18 cellular contexts compared by ENCODE assay signal in the genomic region with DNA sequence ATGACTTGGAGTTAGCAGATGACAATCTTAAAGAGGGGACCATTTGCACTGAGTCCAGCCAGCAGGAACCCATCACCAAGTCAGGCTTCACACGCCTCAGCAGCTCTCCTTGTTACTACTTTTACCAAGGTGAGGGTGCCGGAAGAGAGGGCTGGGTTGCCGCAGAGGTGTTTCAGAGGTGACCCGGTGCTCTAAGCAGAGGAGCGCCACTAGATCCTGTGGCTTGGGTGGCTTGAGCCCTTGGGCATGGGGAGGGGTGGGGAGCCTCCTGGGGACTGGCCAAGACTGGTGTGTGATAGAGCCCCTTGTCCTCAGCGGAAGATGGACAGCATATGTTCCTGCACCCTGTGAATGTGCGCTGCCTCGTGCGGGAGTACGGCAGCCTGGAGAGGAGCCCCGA. TPM values are rescaled to one million over a fixed set of nuclear protein-coding genes. Genes with fewer than 3 reads are reported as not detected.
DNase-seq lines count a peak whose midpoint lies in the region; ATAC-seq and TF ChIP-seq lines count a peak whose summit lies in the region.
"Had no signal": no experiment of that assay in that cellular context is flagged by ENCODE, and none has a peak within 500 bp of the region (broad histone marks: within the 10 kb centered on the region; RNA-seq: fewer than 3 reads in every experiment).

No MANE protein-coding gene starts in this region.

- H3K4me3 ChIP-seq in gastroesophageal sphincter, result no peak overlapping the region
- H3K4me3 ChIP-seq in muscle layer of colon (ENCODE audit: low read depth in 1 of 2, low read length in 2 of 2), result no peak overlapping the region
- H3K4me3 ChIP-seq in stomach, result no peak overlapping the region

- TF ChIP-seq CTCF in gastroesophageal sphincter (IDR thresholded peaks at IDR 0.05) (no peak), stomach (IDR thresholded peaks at IDR 0.05) (no peak)

- no peak for DNase-seq in activated naive CD4-positive, alpha-beta T cell treated with anti-CD3 and anti-CD28 coated beads, Interleukin-2, amount 10 ng/mL, durations not matched to agents 7 days and 5 days
- no peak for DNase-seq in activated naive CD4-positive, alpha-beta T cell (lab: John Stamatoyannopoulos, UW)
- no peak for DNase-seq in stomach
- DNase-seq in GF-D8 (lab: John Stamatoyannopoulos, UW), result no peak
- DNase-seq: 8988T, DMS153, KG1, NCI-H1436 treated with DMSO at 0.1 percent for 48 hours, NCI-H2029 treated with DMSO at 0.1 percent for 48 hours, NCI-H2171 treated with DMSO at 0.1 percent for 48 hours, NCI-H446 treated with DMSO at 0.1 percent for 48 hours, OCI-M1, RPMI8226 had no signal

- no peak for TF ChIP-seq EP300 in gastroesophageal sphincter (IDR thresholded peaks at IDR 0.05)
- no peak for TF ChIP-seq EP300 in stomach (IDR thresholded peaks at IDR 0.05)

- peak overlapping the region; percentile 48 to 84 (median 80) for H3K27ac ChIP-seq in gastroesophageal sphincter
- H3K27ac ChIP-seq in muscle layer of colon (ENCODE audit: low read depth, low read length), result peak overlapping the region; percentile 70
- H3K27ac ChIP-seq in stomach, result peak overlapping the region in 3 of 5 donors; percentile 3 to 72 (median 39)

- TF ChIP-seq POLR2A in gastroesophageal sphincter (IDR thresholded peaks at IDR 0.05) (no peak), stomach (IDR thresholded peaks at IDR 0.05) (no peak)

- H3K4me3 Mint-ChIP-seq in activated naive CD4-positive, alpha-beta T cell treated with anti-CD3 and anti-CD28 coated beads, Interleukin-2, amount 10 ng/mL, durations not matched to agents 7 days and 5 days, result no peak overlapping the region

- peaks cover 63% of the 10 kb centered on the region for H3K36me3 Mint-ChIP-seq in activated naive CD4-positive, alpha-beta T cell treated with anti-CD3 and anti-CD28 coated beads, Interleukin-2, amount 10 ng/mL, durations not matched to agents 7 days and 5 days

- no peak overlapping the region for H3K9ac ChIP-seq in muscle layer of colon (ENCODE audit: low read length)

- peaks cover 3 to 39% (median 3%) of the 10 kb centered on the region in 3 donors for H3K4me1 ChIP-seq in gastroesophageal sphincter
- peaks cover 16% of the 10 kb centered on the region for H3K4me1 ChIP-seq in muscle layer of colon (ENCODE audit: insufficient read depth, low read length)
- peaks cover 0 to 29% (median 2%) of the 10 kb centered on the region in 4 donors for H3K4me1 ChIP-seq in stomach

- no peak for ATAC-seq in gastroesophageal sphincter
- no peak for ATAC-seq in GM21423 (IDR thresholded peaks at IDR 0.05; ENCODE audit: unreplicated experiment)
- no peak for ATAC-seq in HG02763 (IDR thresholded peaks at IDR 0.05; ENCODE audit: unreplicated experiment)
- ATAC-seq: HepG2 had no signal

- peak overlapping the region; percentile 21 for H3K27ac Mint-ChIP-seq in activated naive CD4-positive, alpha-beta T cell treated with anti-CD3 and anti-CD28 coated beads, Interleukin-2, amount 10 ng/mL, durations not matched to agents 7 days and 5 days

- no peaks in the 10 kb centered on the region for H3K9me3 Mint-ChIP-seq in activated naive CD4-positive, alpha-beta T cell treated with anti-CD3 and anti-CD28 coated beads, Interleukin-2, amount 10 ng/mL, durations not matched to agents 7 days and 5 days

- WGBS in gastroesophageal sphincter (ENCODE audit: low coverage in 1 of 2), 2 donors, result no CpG with 5 or more reads among the region's 11 CpGs
- WGBS in stomach, 5 donors, result 90 to 96% (median 94%) methylated on average over 10 to 11 of the region's 11 CpGs

- no peaks in the 10 kb centered on the region for H3K27me3 Mint-ChIP-seq in activated naive CD4-positive, alpha-beta T cell treated with anti-CD3 and anti-CD28 coated beads, Interleukin-2, amount 10 ng/mL, durations not matched to agents 7 days and 5 days

- CTCF ChIA-PET in activated naive CD4-positive, alpha-beta T cell treated with anti-CD3 and anti-CD28 coated beads, Interleukin-2, amount 10 ng/mL, durations not matched to agents 7 days and 5 days (lab: Charles Lee), result interaction anchor here (1.5 kb wide), 1 partner anchor 206 kb away, joined by 3 read pairs; no protein-coding TSS in a partner anchor

- no peaks in the 10 kb centered on the region for H3K27me3 ChIP-seq in gastroesophageal sphincter
- no peaks in the 10 kb centered on the region for H3K27me3 ChIP-seq in muscle layer of colon (ENCODE audit: control insufficient read depth in 1 of 2, insufficient read depth in 2 of 2, low read length in 2 of 2)
- no peaks in the 10 kb centered on the region for H3K27me3 ChIP-seq in stomach

- H3K36me3 ChIP-seq in gastroesophageal sphincter (peaks cover 15 to 97% of the 10 kb centered on the region in 2 donors), muscle layer of colon (ENCODE audit: insufficient read depth, low read length) (peaks cover 72% of the 10 kb centered on the region), stomach (peaks cover 84 to 100% (median 99%) of the 10 kb centered on the region in 4 donors)

- H3K9me3 ChIP-seq in gastroesophageal sphincter (no peaks in the 10 kb centered on the region), muscle layer of colon (ENCODE audit: low read length) (no peaks in the 10 kb centered on the region), stomach (no peaks in the 10 kb centered on the region)

- intact Hi-C loops in stomach (cut with DNase I; ENCODE audit: low total_unique reads), result no loop called here

- no peaks in the 10 kb centered on the region for H3K4me1 Mint-ChIP-seq in activated naive CD4-positive, alpha-beta T cell treated with anti-CD3 and anti-CD28 coated beads, Interleukin-2, amount 10 ng/mL, durations not matched to agents 7 days and 5 days

RNA-seq across cellular contexts. Expression of gene POP5, which starts 17.7 kb away (rescaled TPM):
- total RNA-seq in gastroesophageal sphincter (10 to 100 TPM; 18.2 to 42.0 (median 27.6) TPM), stomach (10 to 100 TPM; 10.5 to 62.3 (median 34.3) TPM)
- 10 to 100 TPM; 33.9 to 51.2 (median 49.1) TPM for polyA plus RNA-seq in stomach

RNA-seq across cellular contexts. Expression of gene RNF10, which starts 29.3 kb away (rescaled TPM):
- total RNA-seq in gastroesophageal sphincter, result 100 to 1,000 TPM; 134 to 273 (median 161) TPM
- total RNA-seq in stomach, result 100 to 1,000 TPM; 189 to 656 (median 318) TPM
- polyA plus RNA-seq in stomach, result 100 to 1,000 TPM; 124 to 157 (median 133) TPM

RNA-seq across cellular contexts. Expression of gene COQ5, which starts 34.5 kb away (rescaled TPM):
- total RNA-seq in gastroesophageal sphincter (10 to 100 TPM; 19.3 to 27.6 (median 22.6) TPM), stomach (10 to 100 TPM in 3 of 5 donors, 1 to 10 TPM in 2; 2.6 to 32.4 (median 10.5) TPM)
- 10 to 100 TPM; 24.0 to 31.8 (median 27.8) TPM for polyA plus RNA-seq in stomach
